Comparison of ENCODE assay signal across 8 cellular contexts in genomic region chr17:28357061-28357900, GRCh38.
DNase-seq lines count a peak whose midpoint lies in the region; FAIRE-seq and TF ChIP-seq lines count a peak whose summit lies in the region.

Gene POLDIP2, minus strand, starts transcription at chr17:28357527. Its CDS starts 79 bp downstream, at chr17:28357448.

- H3F3A ChIP-seq in Loucy (ENCODE audit: low read depth), result no peaks in the 10 kb centered on the region

- H3K4me3 ChIP-seq in Loucy (ENCODE audit: low read length, poor library complexity, severe bottlenecking) (peak within 1 kb of the TSS; percentile 81), fibroblast of pulmonary artery (replicated peaks; ENCODE audit: low read depth, low read length) (peak within 1 kb of the TSS; percentile 66)

- DNase-seq in ELF-1 (ENCODE audit: low read depth, low spot score), result peak; percentile 95
- peak; percentile 75 for DNase-seq in H54 (ENCODE audit: insufficient read length, low spot score)
- DNase-seq in SHP77 (lab: John Stamatoyannopoulos, UW), result peak; percentile 87 to 89
- peak; percentile 95 for DNase-seq in activated effector memory CD4-positive, alpha-beta T cell treated with Interleukin-2 at 50 U/mL for 16 hours
- peak; percentile 95 for DNase-seq in fibroblast of pulmonary artery (ENCODE audit: low read depth)
- peak; percentile 94 for DNase-seq in nephron progenitor cell

- H3K9ac ChIP-seq in Loucy (ENCODE audit: low read depth, low read length, poor library complexity, severe bottlenecking), result peak within 1 kb of the TSS; percentile 96

- H3K4me1 ChIP-seq in Loucy (ENCODE audit: insufficient read depth, low read length, poor library complexity, severe bottlenecking), result peaks cover 26% of the 10 kb centered on the region

- TF ChIP-seq POLR2A in H54 (IDR thresholded peaks at IDR 0.05; ENCODE audit: low read depth, low read length), result peak; percentile 86

- peaks cover 46% of the 10 kb centered on the region for H3K36me3 Mint-ChIP-seq in nephron progenitor cell (ENCODE audit: low read depth)
- H3K36me3 Mint-ChIP-seq in stimulated activated naive CD8-positive, alpha-beta T cell treated with anti-CD3 and anti-CD28 coated beads, Interleukin-15, Interleukin-2, amounts not matched to agents 100 ng/mL and 50 ng/mL, for 24 hours (ENCODE audit: low read depth), result peaks cover 54% of the 10 kb centered on the region

- no peaks in the 10 kb centered on the region for H3K27me3 ChIP-seq in Loucy (ENCODE audit: insufficient read depth, low read length, poor library complexity, severe bottlenecking)

- H3K9me3 ChIP-seq in Loucy (ENCODE audit: insufficient read depth, low read depth, low read length), result no peaks in the 10 kb centered on the region

- no peaks in the 10 kb centered on the region for H3K27me3 Mint-ChIP-seq in nephron progenitor cell (ENCODE audit: low read depth, poor library complexity)
- no peaks in the 10 kb centered on the region for H3K27me3 Mint-ChIP-seq in stimulated activated naive CD8-positive, alpha-beta T cell treated with anti-CD3 and anti-CD28 coated beads, Interleukin-15, Interleukin-2, amounts not matched to agents 100 ng/mL and 50 ng/mL, for 24 hours

- TF ChIP-seq CTCF in Loucy (conservative IDR thresholded peaks at IDR 0.05; ENCODE audit: low read length) (no peak), fibroblast of pulmonary artery (IDR thresholded peaks at IDR 0.05; ENCODE audit: low read length, missing control alignments) (no peak), nephron progenitor cell (IDR thresholded peaks at IDR 0.05) (no peak)

- peaks cover 22% of the 10 kb centered on the region; the same call in 1 of the 2 replicates for H3K36me3 ChIP-seq in Loucy (ENCODE audit: insufficient read depth, low read length)

- peak within 1 kb of the TSS; percentile 99 for H3K4me2 ChIP-seq in Loucy (ENCODE audit: low read depth, low read length, poor library complexity, severe bottlenecking)

- H3K9me2 ChIP-seq in Loucy (replicated peaks; ENCODE audit: low read depth, low read length), result no peaks in the 10 kb centered on the region

- peak within 1 kb of the TSS; percentile 93 for H2AFZ ChIP-seq in Loucy (ENCODE audit: low read length)

- peaks cover 40% of the 10 kb centered on the region for H3K79me2 ChIP-seq in Loucy (ENCODE audit: insufficient read depth, low read length)

- H4K20me1 ChIP-seq in Loucy (ENCODE audit: insufficient read depth, low read length, poor library complexity, severe bottlenecking), result peaks cover 5% of the 10 kb centered on the region

- peaks cover 22% of the 10 kb centered on the region for H3K4me1 Mint-ChIP-seq in nephron progenitor cell
- H3K4me1 Mint-ChIP-seq in stimulated activated naive CD8-positive, alpha-beta T cell treated with anti-CD3 and anti-CD28 coated beads, Interleukin-15, Interleukin-2, amounts not matched to agents 100 ng/mL and 50 ng/mL, for 24 hours (ENCODE audit: low read depth), result peaks cover 28% of the 10 kb centered on the region

- H3K4me3 Mint-ChIP-seq in nephron progenitor cell, result peak within 1 kb of the TSS; percentile 95
- H3K4me3 Mint-ChIP-seq in stimulated activated naive CD8-positive, alpha-beta T cell treated with anti-CD3 and anti-CD28 coated beads, Interleukin-15, Interleukin-2, amounts not matched to agents 100 ng/mL and 50 ng/mL, for 24 hours, result peak within 1 kb of the TSS; percentile 90

- no peak for FAIRE-seq in H54 (lab: Jason Lieb, UNC)

- H3K27ac Mint-ChIP-seq in nephron progenitor cell, result peak within 1 kb of the TSS; percentile 91
- peak within 1 kb of the TSS; percentile 95 for H3K27ac Mint-ChIP-seq in stimulated activated naive CD8-positive, alpha-beta T cell treated with anti-CD3 and anti-CD28 coated beads, Interleukin-15, Interleukin-2, amounts not matched to agents 100 ng/mL and 50 ng/mL, for 24 hours

- no peaks in the 10 kb centered on the region for H3K9me3 Mint-ChIP-seq in nephron progenitor cell
- no peaks in the 10 kb centered on the region for H3K9me3 Mint-ChIP-seq in stimulated activated naive CD8-positive, alpha-beta T cell treated with anti-CD3 and anti-CD28 coated beads, Interleukin-15, Interleukin-2, amounts not matched to agents 100 ng/mL and 50 ng/mL, for 24 hours

Comparison
In these comparisons a context has a peak if more than half of its experiments do, and no peak if none do; other contexts are left out.
1. Peak in every context shown above with its lines: DNase-seq and H3K4me3 ChIP-seq.